18 cellular contexts compared by ENCODE assay signal in the genomic region with DNA sequence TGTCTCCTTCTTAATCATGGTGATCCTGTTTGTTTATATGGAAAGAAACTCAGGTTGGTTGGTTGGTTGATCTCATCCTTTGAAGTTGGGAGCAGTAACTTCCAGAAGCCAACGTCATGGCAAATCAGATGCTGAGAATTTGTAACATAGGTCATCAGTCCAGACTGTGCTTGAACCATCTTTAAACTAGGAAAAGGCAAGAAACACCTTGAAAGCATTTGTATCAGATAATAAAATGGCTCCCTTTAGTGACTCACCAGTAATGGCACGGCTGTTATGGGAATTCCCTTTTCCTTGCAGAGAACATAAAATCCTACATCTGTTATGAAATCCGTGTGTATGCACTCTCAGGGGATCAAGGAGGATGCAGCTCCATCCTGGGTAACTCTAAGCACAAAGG. TPM values are rescaled to one million over a fixed set of nuclear protein-coding genes. Genes with fewer than 3 reads are reported as not detected.
A peak's percentile ranks its signal among the peaks of the same experiment; 100 is the strongest.
DNase-seq lines count a peak whose midpoint lies in the region; ATAC-seq and TF ChIP-seq lines count a peak whose summit lies in the region.
"Had no signal": no experiment of that assay in that cellular context is flagged by ENCODE, and none has a peak within 500 bp of the region (broad histone marks: within the 10 kb centered on the region; RNA-seq: fewer than 3 reads in every experiment).

No MANE protein-coding gene starts in this region.

- no peak overlapping the region for H2BK15ac ChIP-seq in mesenchymal stem cell (ENCODE audit: low read depth, poor library complexity, severe bottlenecking)

- H3K4me1 ChIP-seq in ACC112 (ENCODE audit: control insufficient read depth, insufficient read depth, low read length, unreplicated experiment) (peaks cover 4% of the 10 kb centered on the region), mesenchymal stem cell (ENCODE audit: control insufficient read depth, insufficient read depth, low read depth, low read length) (no peaks in the 10 kb centered on the region)
- H3K4me1 ChIP-seq: upper lobe of left lung had no signal

- no peak overlapping the region for H2BK12ac ChIP-seq in mesenchymal stem cell (ENCODE audit: low read length in 2 of 2)

- H3K79me2 ChIP-seq in ACC112 (ENCODE audit: control insufficient read depth, insufficient read depth, low read length, unreplicated experiment) = no peaks in the 10 kb centered on the region

- H3K4me3 Mint-ChIP-seq in HFFc6 = no peak overlapping the region
- H3K4me3 Mint-ChIP-seq: CD8-positive, alpha-beta memory T cell had no signal

- no peak overlapping the region for H2AK5ac ChIP-seq in mesenchymal stem cell (ENCODE audit: low read length, severe bottlenecking)

- H3K9me3 Mint-ChIP-seq in HFFc6 = no peaks in the 10 kb centered on the region
- H3K9me3 Mint-ChIP-seq: CD8-positive, alpha-beta memory T cell had no signal

- H3K4me1 Mint-ChIP-seq in HFFc6 (ENCODE audit: low read depth) = peaks cover 24% of the 10 kb centered on the region
- H3K4me1 Mint-ChIP-seq: CD8-positive, alpha-beta memory T cell had no signal

- H3K9ac ChIP-seq in mesenchymal stem cell (ENCODE audit: low read length) = no peak overlapping the region

- H3K27ac ChIP-seq in ACC112 (ENCODE audit: low read depth, low read length) (no peak overlapping the region), mesenchymal stem cell (ENCODE audit: low read length, poor library complexity, severe bottlenecking) (no peak overlapping the region)
- H3K27ac ChIP-seq: dorsolateral prefrontal cortex, SJCRH30, upper lobe of left lung had no signal

- H3K36me3 ChIP-seq in ACC112 (ENCODE audit: insufficient read depth, low read length) = no peaks in the 10 kb centered on the region
- no peaks in the 10 kb centered on the region for H3K36me3 ChIP-seq in mesenchymal stem cell (ENCODE audit: control insufficient read depth in 1 of 2, insufficient read depth in 2 of 2, low read depth in 1 of 2, low read length in 2 of 2)
- H3K36me3 ChIP-seq: SJCRH30, upper lobe of left lung had no signal

- H3K18ac ChIP-seq in mesenchymal stem cell (ENCODE audit: low read depth in 1 of 2, low read length in 2 of 2) = no peak overlapping the region

- no peaks in the 10 kb centered on the region for H3K79me1 ChIP-seq in mesenchymal stem cell (replicated peaks; ENCODE audit: low read length, poor library complexity, severe bottlenecking)

- H3K27me3 ChIP-seq in ACC112 (ENCODE audit: insufficient read depth, low read length) (no peaks in the 10 kb centered on the region), mesenchymal stem cell (ENCODE audit: control insufficient read depth in 1 of 2, insufficient read depth in 1 of 2, low read length in 2 of 2) (no peaks in the 10 kb centered on the region)
- H3K27me3 ChIP-seq: dorsolateral prefrontal cortex, SJCRH30, upper lobe of left lung had no signal

- H3K27me3 Mint-ChIP-seq in HFFc6 (ENCODE audit: insufficient read depth) = no peaks in the 10 kb centered on the region; the same call in 1 of the 2 replicates
- H3K27me3 Mint-ChIP-seq: CD8-positive, alpha-beta memory T cell had no signal

- H2BK5ac ChIP-seq in mesenchymal stem cell (ENCODE audit: low read depth, low read length, poor library complexity, severe bottlenecking) = no peak overlapping the region

- no peak overlapping the region for H3K4me2 ChIP-seq in mesenchymal stem cell (ENCODE audit: low read length, poor library complexity, severe bottlenecking)

- no peaks in the 10 kb centered on the region for H3K9me3 ChIP-seq in mesenchymal stem cell (ENCODE audit: control insufficient read depth, low read length)
- H3K9me3 ChIP-seq: SJCRH30, upper lobe of left lung had no signal

- no peak overlapping the region for H3K4ac ChIP-seq in mesenchymal stem cell (ENCODE audit: low read depth in 1 of 2, low read length in 2 of 2)

- no peaks in the 10 kb centered on the region for H3K36me3 Mint-ChIP-seq in HFFc6 (ENCODE audit: low read depth)

- ATAC-seq in HG03135 (IDR thresholded peaks at IDR 0.05; ENCODE audit: unreplicated experiment) (no peak), GM21381 (IDR thresholded peaks at IDR 0.05; ENCODE audit: unreplicated experiment) (no peak)

- no peak overlapping the region for H3K14ac ChIP-seq in mesenchymal stem cell (ENCODE audit: low read length in 2 of 2)

- no peak overlapping the region for H3K23ac ChIP-seq in mesenchymal stem cell (ENCODE audit: low read length in 2 of 2)

- TF ChIP-seq CTCF in HFFc6 (IDR thresholded peaks at IDR 0.05) = no peak

- H4K91ac ChIP-seq in mesenchymal stem cell (ENCODE audit: low read length) = no peak overlapping the region

- H2BK120ac ChIP-seq in mesenchymal stem cell (ENCODE audit: low read depth, low read length) = no peak overlapping the region

- 66% methylated on average over 3 of the region's 3 CpGs for WGBS in mesenchymal stem cell

- H3K4me3 ChIP-seq in ACC112 (ENCODE audit: low read depth, low read length) (no peak overlapping the region), mesenchymal stem cell (ENCODE audit: insufficient read depth in 1 of 2, low read depth in 1 of 2, low read length in 2 of 2) (no peak overlapping the region)
- H3K4me3 ChIP-seq: dorsolateral prefrontal cortex, SJCRH30, upper lobe of left lung had no signal

- H4K8ac ChIP-seq in mesenchymal stem cell (ENCODE audit: low read length) = no peak overlapping the region

- peak; percentile 53 for DNase-seq in HFFc6
- DNase-seq in astrocyte of the hippocampus (ENCODE audit: low read depth, low spot score) = peak; percentile 55
- peak; percentile 8 for DNase-seq in mesenchymal stem cell
- no peak for DNase-seq in DMS153 (lab: John Stamatoyannopoulos, UW)
- no peak for DNase-seq in NCI-H2171 treated with DMSO at 0.1 percent for 48 hours (lab: John Stamatoyannopoulos, UW)
- DNase-seq: CD8-positive, alpha-beta memory T cell; dorsolateral prefrontal cortex; erythroblast; NCI-H1694 treated with DMSO at 0.1 percent for 48 hours; NCI-H524 treated with DMSO at 0.1 percent for 48 hours; stimulated activated CD4-positive, alpha-beta T cell treated with anti-CD3 and anti-CD28 coated beads, Interleukin-15, amount 100 ng/mL, for 24 hours; stimulated activated naive CD4-positive, alpha-beta T cell treated with Interleukin-2 at 50 U/mL for 16 hours; T-helper 9 cell; upper lobe of left lung had no signal

- H2AFZ ChIP-seq in ACC112 (ENCODE audit: low read length, unreplicated experiment) (peak overlapping the region; percentile 14), mesenchymal stem cell (ENCODE audit: low read depth, low read length) (no peak overlapping the region)

- H3K27ac Mint-ChIP-seq in HFFc6 = peak overlapping the region; percentile 73

RNA-seq across cellular contexts. Expression of a gene that starts 58.1 kb away (rescaled TPM):
- 100 to 1,000 TPM; 192 to 263 (median 242) TPM for total RNA-seq in HFFc6 (2021; fragmentation: NEBNext Ultra II Directional; extraction: Animal tissue kit (Norgen Biotek cat#: 25700))
- 207 TPM for polyA plus RNA-seq in mesenchymal stem cell (2013, experiment 1 of 2)
- polyA plus RNA-seq in mesenchymal stem cell (2013, experiment 2 of 2) = 206 TPM

Comparison
In these comparisons a context has a peak if more than half of its experiments do, and no peak if none do; other contexts are left out.
1. DNase-seq: peak in HFFc6 (single experiment), astrocyte of the hippocampus (single experiment) and mesenchymal stem cell (single experiment); none in DMS153 (single experiment) and NCI-H2171 treated with DMSO at 0.1 percent for 48 hours (single experiment).